Comparison of ENCODE assay signal across 7 cellular contexts in the genomic region with DNA sequence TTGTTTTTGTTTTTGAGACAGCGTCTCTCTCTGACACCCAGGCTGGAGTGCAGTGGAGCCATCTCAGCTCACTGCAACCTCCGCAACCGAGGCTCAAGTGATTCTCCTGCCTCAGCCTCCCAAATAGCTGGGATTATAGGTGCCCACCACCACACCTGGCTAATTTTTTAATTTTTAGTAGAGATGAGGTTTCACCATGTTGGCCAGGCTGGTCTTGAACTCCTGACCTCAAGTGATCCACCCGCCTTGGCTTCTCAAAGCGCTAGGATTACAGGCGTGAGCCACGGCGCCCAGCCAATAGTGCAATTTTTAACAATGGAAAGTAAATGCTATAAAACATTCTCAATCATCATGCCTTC. TPM values are rescaled to one million over a fixed set of nuclear protein-coding genes. Genes with fewer than 3 reads are reported as not detected.
"Had no signal": no experiment of that assay in that cellular context is flagged by ENCODE, and none has a peak within 500 bp of the region (broad histone marks: within the 10 kb centered on the region; RNA-seq: fewer than 3 reads in every experiment).

No MANE protein-coding gene starts in this region.

RNA-seq across cellular contexts. Expression of a gene that starts 21.8 kb away (rescaled TPM):
- total RNA-seq: subcutaneous adipose tissue, thoracic aorta, upper lobe of left lung, upper lobe of right lung, ureter had no signal
- polyA plus RNA-seq: stomach, urinary bladder had no signal
